ENCODE assay signal across 12 cellular contexts in genomic region chr1:184970691-184971161, GRCh38. TPM values are rescaled to one million over a fixed set of nuclear protein-coding genes. Genes with fewer than 3 reads are reported as not detected.
DNase-seq lines count a peak whose midpoint lies in the region; ATAC-seq, FAIRE-seq and TF ChIP-seq lines count a peak whose summit lies in the region.
"Had no signal": no experiment of that assay in that cellular context is flagged by ENCODE, and none has a peak within 500 bp of the region (broad histone marks: within the 10 kb centered on the region; RNA-seq: fewer than 3 reads in every experiment).

No MANE protein-coding gene starts in this region.

- intact Hi-C loops in heart left ventricle (cut with DNase I) (loop anchor here in 7 of 10 donors (5.0 to 10.0 kb wide), 7 partner anchors 76 to 184 kb away; partner anchors contain the start of genes SWT1 (in 1 of the 7) and TRMT1L (in 1 of the 7)), left cardiac atrium (cut with DNase I) (loop anchor here in 1 of 2 donors (5.0 kb wide), 1 partner anchor 88 kb away; no protein-coding TSS in a partner anchor), esophagus muscularis mucosa (cut with DNase I) (loop anchor here (5.0 kb wide), 1 partner anchor 78 kb away; no protein-coding TSS in a partner anchor)

- H3K27ac ChIP-seq in heart left ventricle (peak overlapping the region; percentile 74 to 94 (median 92)), esophagus muscularis mucosa (replicated peaks in 1 of 4) (peak overlapping the region; percentile 89 to 96 (median 95)), tibial nerve (peak overlapping the region; percentile 10 to 87 (median 66))

- DNase-seq in heart left ventricle (no peak), left cardiac atrium (no peak), esophagus muscularis mucosa (ENCODE audit: extremely low spot score) (no peak), tibial nerve (ENCODE audit: low spot score in 2 of 2) (no peak), D721Med (ENCODE audit: insufficient read length, low spot score) (no peak), GM03348 (ENCODE audit: low spot score) (no peak)
- DNase-seq in T-helper 2 cell treated with Interferon-gamma antibody and Interleukin-4, amounts not matched to agents 5 μg/mL and 100 μg/mL, for 36 hours (ENCODE audit: low spot score) = no peak
- DNase-seq: C1 segment of cervical spinal cord, endodermal cell, NCI-H345, nucleus accumbens had no signal

- no peak for ATAC-seq in heart left ventricle
- no peak for ATAC-seq in left cardiac atrium
- ATAC-seq in HG02973 (IDR thresholded peaks at IDR 0.05; ENCODE audit: unreplicated experiment) = no peak

- H3K9me3 ChIP-seq in heart left ventricle (no peaks in the 10 kb centered on the region), esophagus muscularis mucosa (no peaks in the 10 kb centered on the region), tibial nerve (no peaks in the 10 kb centered on the region)

- 46 to 60% (median 53%) methylated on average over 5 of the region's 5 CpGs for WGBS in heart left ventricle, 4 donors
- WGBS in esophagus muscularis mucosa = 49% methylated on average over 5 of the region's 5 CpGs
- WGBS in tibial nerve, 2 donors = 44 to 45% methylated on average over 5 of the region's 5 CpGs

- peaks cover 57% of the 10 kb centered on the region for H3K4me1 Mint-ChIP-seq in T-helper 2 cell treated with Interferon-gamma antibody and Interleukin-4, amounts not matched to agents 5 μg/mL and 100 μg/mL, for 36 hours (ENCODE audit: low read depth)

- H3K27ac Mint-ChIP-seq in T-helper 2 cell treated with Interferon-gamma antibody and Interleukin-4, amounts not matched to agents 5 μg/mL and 100 μg/mL, for 36 hours = no peak overlapping the region
- H3K27ac Mint-ChIP-seq: endodermal cell had no signal

- TF ChIP-seq CTCF in heart left ventricle (IDR thresholded peaks at IDR 0.05) (no peak), esophagus muscularis mucosa (IDR thresholded peaks at IDR 0.05) (peak in 1 of 3 experiments; percentile 5), tibial nerve (IDR thresholded peaks at IDR 0.05) (no peak), D721Med (IDR thresholded peaks at IDR 0.05; ENCODE audit: insufficient read depth, missing control alignments) (no peak)

- TF ChIP-seq EP300 in esophagus muscularis mucosa (IDR thresholded peaks at IDR 0.05) = no peak
- no peak for TF ChIP-seq EP300 in tibial nerve (IDR thresholded peaks at IDR 0.05)

- no peaks in the 10 kb centered on the region for H3K27me3 ChIP-seq in heart left ventricle
- no peaks in the 10 kb centered on the region for H3K27me3 ChIP-seq in esophagus muscularis mucosa
- H3K27me3 ChIP-seq in tibial nerve = no peaks in the 10 kb centered on the region

- no peaks in the 10 kb centered on the region for H3K9me3 Mint-ChIP-seq in T-helper 2 cell treated with Interferon-gamma antibody and Interleukin-4, amounts not matched to agents 5 μg/mL and 100 μg/mL, for 36 hours

- H3K4me1 ChIP-seq in heart left ventricle (peaks cover 0 to 70% (median 35%) of the 10 kb centered on the region in 12 donors), esophagus muscularis mucosa (peaks cover 29 to 68% (median 68%) of the 10 kb centered on the region in 4 donors), tibial nerve (peaks cover 0 to 40% (median 10%) of the 10 kb centered on the region in 4 donors)

- no peak for FAIRE-seq in D721Med (lab: Jason Lieb, UNC)

- H3K4me3 Mint-ChIP-seq in T-helper 2 cell treated with Interferon-gamma antibody and Interleukin-4, amounts not matched to agents 5 μg/mL and 100 μg/mL, for 36 hours = peak overlapping the region; percentile 25
- H3K4me3 Mint-ChIP-seq: endodermal cell had no signal

- H3K4me3 ChIP-seq in heart left ventricle (peak overlapping the region in 6 of 12 donors; percentile 65 to 84 (median 79)), esophagus muscularis mucosa (peak overlapping the region; percentile 73 to 97 (median 93)), tibial nerve (no peak overlapping the region)

- TF ChIP-seq POLR2A in heart left ventricle (IDR thresholded peaks at IDR 0.05) = no peak
- TF ChIP-seq POLR2A in esophagus muscularis mucosa (IDR thresholded peaks at IDR 0.05; ENCODE audit: low read depth) = no peak
- no peak for TF ChIP-seq POLR2A in tibial nerve (IDR thresholded peaks at IDR 0.05)

- peaks cover 15% of the 10 kb centered on the region for H3K36me3 Mint-ChIP-seq in T-helper 2 cell treated with Interferon-gamma antibody and Interleukin-4, amounts not matched to agents 5 μg/mL and 100 μg/mL, for 36 hours (ENCODE audit: low read depth)

- peaks cover 3% of the 10 kb centered on the region for H3K27me3 Mint-ChIP-seq in T-helper 2 cell treated with Interferon-gamma antibody and Interleukin-4, amounts not matched to agents 5 μg/mL and 100 μg/mL, for 36 hours (ENCODE audit: low read depth)

- H3K36me3 ChIP-seq in heart left ventricle = peaks cover 0 to 4% (median 0%) of the 10 kb centered on the region in 9 donors
- H3K36me3 ChIP-seq in esophagus muscularis mucosa = peaks cover 0 to 3% (median 0%) of the 10 kb centered on the region in 4 donors
- no peaks in the 10 kb centered on the region for H3K36me3 ChIP-seq in tibial nerve

RNA-seq across cellular contexts. Expression of gene NIBAN1, which starts 3.6 kb away (rescaled TPM):
- total RNA-seq in heart left ventricle (100 to 1,000 TPM; 223 to 609 (median 282) TPM), left cardiac atrium (100 to 1,000 TPM; 281 to 313 TPM), esophagus muscularis mucosa (100 to 1,000 TPM; 493 to 813 (median 584) TPM), tibial nerve (10 to 100 TPM; 17.7 to 26.4 (median 22.1) TPM)
- polyA plus RNA-seq in heart left ventricle = 100 to 1,000 TPM in 1 of 2 donors, 10 to 100 TPM in 1; 86.0 to 132 TPM

Comparison
In these comparisons a context has a peak if more than half of its experiments do, and no peak if none do; other contexts are left out.
1. H3K4me3 ChIP-seq: peak in esophagus muscularis mucosa (4 of 4); none in tibial nerve (0 of 4).
2. RNA of gene NIBAN1, which starts 3.6 kb away (total RNA-seq): 493 to 813 TPM in esophagus muscularis mucosa, 281 to 313 TPM in left cardiac atrium and 223 to 609 TPM in heart left ventricle; 17.7 to 26.4 TPM in tibial nerve; every median in the first group is over 4 times any median in the second.
3. Peak in every context shown above with its lines, with median percentiles within 50 percentile points of each other: H3K27ac ChIP-seq.